ENCODE assay signal across 31 cellular contexts in the genomic region with DNA sequence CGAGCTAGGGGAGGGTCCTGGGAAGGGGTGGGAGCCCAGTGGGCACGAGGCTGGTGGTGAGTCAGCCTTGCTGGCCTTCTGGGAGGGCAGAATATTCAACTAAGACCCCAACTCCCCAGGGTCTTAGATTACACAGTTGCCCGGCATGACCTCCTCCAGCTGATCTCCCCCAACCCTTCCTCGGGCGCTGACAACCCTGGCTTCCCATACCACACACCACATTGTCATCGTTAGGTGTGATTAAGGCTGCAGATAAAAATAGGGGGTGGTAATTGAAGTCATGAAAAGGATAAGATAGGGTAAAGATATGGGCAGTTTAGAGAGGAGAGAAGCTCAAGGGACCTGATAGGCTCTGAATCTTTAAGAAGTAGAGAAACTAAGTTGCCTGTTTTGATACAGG.
"Had no signal": no experiment of that assay in that cellular context is flagged by ENCODE, and none has a peak within 500 bp of the region (broad histone marks: within the 10 kb centered on the region; RNA-seq: fewer than 3 reads in every experiment).

No MANE protein-coding gene starts in this region.

- H3K9me3 Mint-ChIP-seq: activated CD4-positive, alpha-beta T cell treated with anti-CD3 and anti-CD28 coated beads, Interleukin-2, amount 10 ng/mL, durations not matched to agents 24 days and 14 days; activated naive CD4-positive, alpha-beta T cell treated with anti-CD3 and anti-CD28 coated beads, Interleukin-2, amount 50 U/mL, for 72 hours; activated T-cell treated with anti-CD3 and anti-CD28 coated beads, Interleukin-2, amount 50 U/mL, for 24 hours; activated T-helper 2 cell treated with anti-CD3 and anti-CD28 coated beads, Interferon-gamma antibody, Interleukin-2, Interleukin-4, amounts not matched to agents 10 μg/mL and 5 μg/mL and 100 μg/mL, durations not matched to agents 14 hours and 24 hours and 36 hours; T-helper 1 cell treated with Interleukin-12 subunit alpha and Interleukin-12 subunit beta and Interleukin-4 antibody, amounts not matched to agents 30 μg/mL and 1 μg/mL, for 36 hours; T-helper 2 cell treated with Interferon-gamma antibody and Interleukin-4, amounts not matched to agents 5 μg/mL and 100 μg/mL, for 36 hours had no signal

- H3K4me1 ChIP-seq: breast epithelium, Peyer's patch, SJSA1 had no signal

- ATAC-seq: activated CD8-positive, alpha-beta T cell treated with anti-CD3 and anti-CD28 coated beads, Interleukin-2, amount 10 ng/mL, durations not matched to agents 7 days and 5 days; activated naive CD4-positive, alpha-beta T cell treated with anti-CD3 and anti-CD28 coated beads, Interleukin-2, amount 50 U/mL, for 72 hours; body of pancreas; K562 had no signal

- DNase-seq: activated CD4-positive, alpha-beta T cell treated with anti-CD3 and anti-CD28 coated beads, Interleukin-2, amount 10 ng/mL, durations not matched to agents 24 days and 14 days; activated CD4-positive, alpha-beta T cell treated with anti-CD3 and anti-CD28 coated beads, Interleukin-2, amount 50 U/mL, for 48 hours; activated CD8-positive, alpha-beta T cell treated with anti-CD3 and anti-CD28 coated beads, Interleukin-2, amount 10 ng/mL, durations not matched to agents 7 days and 5 days; activated gamma-delta T cell; activated naive CD4-positive, alpha-beta T cell treated with Interleukin-2 at 50 U/mL for 16 hours; activated T-cell treated with anti-CD3 and anti-CD28 coated beads, Interleukin-2, amount 50 U/mL, for 24 hours; adrenal gland; body of pancreas; cerebellar nuclear complex; Kasumi-1; MM.1S; MV-4-11; NCI-H1092 treated with DMSO at 0.1 percent for 48 hours; NCI-H1417; NCI-H146; NCI-H187; NCI-H2081; NCI-H226; NCI-H446 treated with DMSO at 0.1 percent for 48 hours; NCI-H524 treated with DMSO at 0.1 percent for 48 hours; Peyer's patch; RPMI8226; SHP77 treated with DMSO at 0.1 percent for 48 hours; SK-N-SH had no signal

- H3K4me2 ChIP-seq: SK-N-SH had no signal

- H3K27me3 Mint-ChIP-seq: activated CD4-positive, alpha-beta T cell treated with anti-CD3 and anti-CD28 coated beads, Interleukin-2, amount 10 ng/mL, durations not matched to agents 24 days and 14 days; activated T-cell treated with anti-CD3 and anti-CD28 coated beads, Interleukin-2, amount 50 U/mL, for 24 hours had no signal

- H3K9me3 ChIP-seq: adrenal gland, body of pancreas, breast epithelium, Peyer's patch, SJSA1, SK-N-SH had no signal

- H3K27me3 ChIP-seq: adrenal gland, body of pancreas, breast epithelium, Peyer's patch, SJSA1 had no signal

- H3K27ac Mint-ChIP-seq: activated CD4-positive, alpha-beta T cell treated with anti-CD3 and anti-CD28 coated beads, Interleukin-2, amount 10 ng/mL, durations not matched to agents 24 days and 14 days; activated CD8-positive, alpha-beta T cell treated with anti-CD3 and anti-CD28 coated beads, Interleukin-2, amount 10 ng/mL, durations not matched to agents 7 days and 5 days; activated naive CD4-positive, alpha-beta T cell treated with anti-CD3 and anti-CD28 coated beads, Interleukin-2, amount 50 U/mL, for 72 hours; activated T-cell treated with anti-CD3 and anti-CD28 coated beads, Interleukin-2, amount 50 U/mL, for 24 hours; activated T-helper 2 cell treated with anti-CD3 and anti-CD28 coated beads, Interferon-gamma antibody, Interleukin-2, Interleukin-4, amounts not matched to agents 10 μg/mL and 5 μg/mL and 100 μg/mL, durations not matched to agents 14 hours and 24 hours and 36 hours; T-helper 1 cell treated with Interleukin-12 subunit alpha and Interleukin-12 subunit beta and Interleukin-4 antibody, amounts not matched to agents 30 μg/mL and 1 μg/mL, for 36 hours; T-helper 2 cell treated with Interferon-gamma antibody and Interleukin-4, amounts not matched to agents 5 μg/mL and 100 μg/mL, for 36 hours had no signal

- H3K9ac ChIP-seq: SK-N-SH had no signal

- H3K4me3 ChIP-seq: adrenal gland, body of pancreas, breast epithelium, K562, Peyer's patch, SJSA1 had no signal

- H3K27ac ChIP-seq: adrenal gland, body of pancreas, breast epithelium, Peyer's patch, SJSA1 had no signal

- H3K36me3 ChIP-seq: breast epithelium had no signal

- H3K4me3 Mint-ChIP-seq: activated CD4-positive, alpha-beta T cell treated with anti-CD3 and anti-CD28 coated beads, Interleukin-2, amount 10 ng/mL, durations not matched to agents 24 days and 14 days; activated CD8-positive, alpha-beta T cell treated with anti-CD3 and anti-CD28 coated beads, Interleukin-2, amount 10 ng/mL, durations not matched to agents 7 days and 5 days; activated T-cell treated with anti-CD3 and anti-CD28 coated beads, Interleukin-2, amount 50 U/mL, for 24 hours; T-helper 1 cell treated with Interleukin-12 subunit alpha and Interleukin-12 subunit beta and Interleukin-4 antibody, amounts not matched to agents 30 μg/mL and 1 μg/mL, for 36 hours; T-helper 2 cell treated with Interferon-gamma antibody and Interleukin-4, amounts not matched to agents 5 μg/mL and 100 μg/mL, for 36 hours had no signal
